Comparison of ENCODE assay signal across 32 cellular contexts in the genomic region with DNA sequence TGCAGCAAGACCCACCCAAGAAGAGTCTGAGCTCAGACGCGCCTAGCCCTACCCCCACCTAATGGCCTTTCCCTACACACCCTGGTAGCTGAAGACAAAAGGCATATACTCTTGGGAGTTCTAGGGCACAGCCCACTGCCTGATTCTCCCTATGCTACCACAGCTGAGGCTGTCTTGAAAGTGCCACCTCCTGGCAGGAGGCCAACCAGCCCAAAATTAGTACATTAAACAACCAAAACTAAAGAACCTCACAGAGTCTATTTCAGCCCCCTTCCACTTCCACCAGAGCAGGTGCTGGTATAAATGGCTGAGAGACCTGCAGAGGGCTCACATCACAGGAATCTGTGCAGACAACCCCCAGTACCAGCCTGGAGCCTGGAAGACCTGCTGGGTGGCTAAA.
"Had no signal": no experiment of that assay in that cellular context is flagged by ENCODE, and none has a peak within 500 bp of the region (broad histone marks: within the 10 kb centered on the region; RNA-seq: fewer than 3 reads in every experiment).

No MANE protein-coding gene starts in this region.

- H3K27ac ChIP-seq: ascending aorta, cardiac muscle cell, PC-9, SJSA1 had no signal

- H3K9ac ChIP-seq: SK-N-SH had no signal

- H3K4me1 Mint-ChIP-seq: activated CD4-positive, alpha-beta T cell treated with anti-CD3 and anti-CD28 coated beads, Interleukin-2, amount 10 ng/mL, durations not matched to agents 24 days and 14 days; activated naive CD4-positive, alpha-beta T cell treated with anti-CD3 and anti-CD28 coated beads, Interleukin-2, amount 50 U/mL, for 24 hours; activated naive CD8-positive, alpha-beta T cell treated with anti-CD3 and anti-CD28 coated beads, Interleukin-2, amount 10 ng/mL, durations not matched to agents 7 days and 5 days; activated T-helper 17 cell treated with anti-CD3 and anti-CD28 coated beads, Interleukin-2, amount 50 U/mL, for 72 hours; central memory CD8-positive, alpha-beta T cell had no signal

- H3K27ac Mint-ChIP-seq: activated CD4-positive, alpha-beta T cell treated with anti-CD3 and anti-CD28 coated beads, Interleukin-2, amount 10 ng/mL, durations not matched to agents 24 days and 14 days; activated CD8-positive, alpha-beta T cell treated with anti-CD3 and anti-CD28 coated beads for 36 hours; activated naive CD4-positive, alpha-beta T cell treated with anti-CD3 and anti-CD28 coated beads, Interleukin-2, amount 50 U/mL, for 24 hours; activated naive CD8-positive, alpha-beta T cell treated with anti-CD3 and anti-CD28 coated beads, Interleukin-2, amount 10 ng/mL, durations not matched to agents 7 days and 5 days; activated T-cell treated with anti-CD3 and anti-CD28 coated beads, Interleukin-2, amount 50 U/mL, for 72 hours; activated T-helper 17 cell treated with anti-CD3 and anti-CD28 coated beads, Interleukin-2, amount 50 U/mL, for 72 hours; T-helper 1 cell treated with Interleukin-12 subunit alpha and Interleukin-12 subunit beta and Interleukin-4 antibody, amounts not matched to agents 30 μg/mL and 1 μg/mL, for 36 hours; T-helper 2 cell treated with Interferon-gamma antibody and Interleukin-4, amounts not matched to agents 5 μg/mL and 100 μg/mL, for 36 hours had no signal

- H3K9me3 ChIP-seq: ascending aorta, SJSA1, SK-N-SH had no signal

- H3K4me3 ChIP-seq: ascending aorta, cardiac muscle cell, K562, PC-9, SJSA1 had no signal

- FAIRE-seq: K562, RCC 7860, TTC549 had no signal

- ATAC-seq: activated CD8-positive, alpha-beta T cell treated with anti-CD3 and anti-CD28 coated beads for 36 hours; activated T-cell treated with anti-CD3 and anti-CD28 coated beads, Interleukin-2, amount 50 U/mL, for 72 hours; activated T-helper 17 cell treated with anti-CD3 and anti-CD28 coated beads, Interleukin-2, amount 50 U/mL, for 72 hours; K562 had no signal

- H3K27me3 Mint-ChIP-seq: activated CD4-positive, alpha-beta T cell treated with anti-CD3 and anti-CD28 coated beads, Interleukin-2, amount 10 ng/mL, durations not matched to agents 24 days and 14 days; activated CD8-positive, alpha-beta T cell treated with anti-CD3 and anti-CD28 coated beads for 36 hours; activated naive CD4-positive, alpha-beta T cell treated with anti-CD3 and anti-CD28 coated beads, Interleukin-2, amount 50 U/mL, for 24 hours; activated T-helper 17 cell treated with anti-CD3 and anti-CD28 coated beads, Interleukin-2, amount 50 U/mL, for 72 hours had no signal

- H3K4me3 Mint-ChIP-seq: activated CD4-positive, alpha-beta T cell treated with anti-CD3 and anti-CD28 coated beads, Interleukin-2, amount 10 ng/mL, durations not matched to agents 24 days and 14 days; activated CD8-positive, alpha-beta T cell treated with anti-CD3 and anti-CD28 coated beads for 36 hours; activated naive CD4-positive, alpha-beta T cell treated with anti-CD3 and anti-CD28 coated beads, Interleukin-2, amount 50 U/mL, for 24 hours; activated naive CD8-positive, alpha-beta T cell treated with anti-CD3 and anti-CD28 coated beads, Interleukin-2, amount 10 ng/mL, durations not matched to agents 7 days and 5 days; activated T-cell treated with anti-CD3 and anti-CD28 coated beads, Interleukin-2, amount 50 U/mL, for 72 hours; activated T-helper 17 cell treated with anti-CD3 and anti-CD28 coated beads, Interleukin-2, amount 50 U/mL, for 72 hours; central memory CD8-positive, alpha-beta T cell; T-helper 1 cell treated with Interleukin-12 subunit alpha and Interleukin-12 subunit beta and Interleukin-4 antibody, amounts not matched to agents 30 μg/mL and 1 μg/mL, for 36 hours; T-helper 2 cell treated with Interferon-gamma antibody and Interleukin-4, amounts not matched to agents 5 μg/mL and 100 μg/mL, for 36 hours had no signal

- DNase-seq: activated CD4-positive, alpha-beta T cell treated with anti-CD3 and anti-CD28 coated beads, Interleukin-2, amount 10 ng/mL, durations not matched to agents 24 days and 14 days; activated CD4-positive, alpha-beta T cell treated with anti-CD3 and anti-CD28 coated beads, Interleukin-2, amount 50 U/mL, for 4 hours; activated CD8-positive, alpha-beta T cell treated with anti-CD3 and anti-CD28 coated beads for 36 hours; activated effector memory CD4-positive, alpha-beta T cell treated with anti-CD3 and anti-CD28 coated beads, Interleukin-2, amount 50 U/mL, for 16 hours; activated naive CD4-positive, alpha-beta T cell treated with Interleukin-2 at 50 U/mL for 16 hours; activated naive CD8-positive, alpha-beta T cell treated with anti-CD3 and anti-CD28 coated beads, Interleukin-2, amount 10 ng/mL, durations not matched to agents 7 days and 5 days; activated T-cell treated with anti-CD3 and anti-CD28 coated beads, Interleukin-2, amount 50 U/mL, for 1 hour; activated T-cell treated with anti-CD3 and anti-CD28 coated beads, Interleukin-2, amount 50 U/mL, for 72 hours; amygdala; NCI-H1048; NCI-H1105 treated with DMSO at 0.1 percent for 48 hours; NCI-H146; NCI-H187; NCI-H2029 treated with DMSO at 0.1 percent for 48 hours; NCI-H2107; NCI-H345; NCI-H524 treated with DMSO at 0.1 percent for 48 hours; NK-92 treated with Interleukin-12 subunit alpha and Interleukin-12 subunit beta, amount 100 ng/mL, for 24 hours; PC-9; Right ventricle myocardium superior; SK-N-SH had no signal

- H3K36me3 ChIP-seq: ascending aorta, cardiac muscle cell, SJSA1 had no signal

- H3K4me1 ChIP-seq: ascending aorta, SJSA1 had no signal

- H3K36me3 Mint-ChIP-seq: activated naive CD4-positive, alpha-beta T cell treated with anti-CD3 and anti-CD28 coated beads, Interleukin-2, amount 50 U/mL, for 24 hours; activated naive CD8-positive, alpha-beta T cell treated with anti-CD3 and anti-CD28 coated beads, Interleukin-2, amount 10 ng/mL, durations not matched to agents 7 days and 5 days had no signal

- H3K9me3 Mint-ChIP-seq: activated naive CD4-positive, alpha-beta T cell treated with anti-CD3 and anti-CD28 coated beads, Interleukin-2, amount 50 U/mL, for 24 hours; activated naive CD8-positive, alpha-beta T cell treated with anti-CD3 and anti-CD28 coated beads, Interleukin-2, amount 10 ng/mL, durations not matched to agents 7 days and 5 days had no signal
